16 cellular contexts compared by ENCODE assay signal in the genomic region with DNA sequence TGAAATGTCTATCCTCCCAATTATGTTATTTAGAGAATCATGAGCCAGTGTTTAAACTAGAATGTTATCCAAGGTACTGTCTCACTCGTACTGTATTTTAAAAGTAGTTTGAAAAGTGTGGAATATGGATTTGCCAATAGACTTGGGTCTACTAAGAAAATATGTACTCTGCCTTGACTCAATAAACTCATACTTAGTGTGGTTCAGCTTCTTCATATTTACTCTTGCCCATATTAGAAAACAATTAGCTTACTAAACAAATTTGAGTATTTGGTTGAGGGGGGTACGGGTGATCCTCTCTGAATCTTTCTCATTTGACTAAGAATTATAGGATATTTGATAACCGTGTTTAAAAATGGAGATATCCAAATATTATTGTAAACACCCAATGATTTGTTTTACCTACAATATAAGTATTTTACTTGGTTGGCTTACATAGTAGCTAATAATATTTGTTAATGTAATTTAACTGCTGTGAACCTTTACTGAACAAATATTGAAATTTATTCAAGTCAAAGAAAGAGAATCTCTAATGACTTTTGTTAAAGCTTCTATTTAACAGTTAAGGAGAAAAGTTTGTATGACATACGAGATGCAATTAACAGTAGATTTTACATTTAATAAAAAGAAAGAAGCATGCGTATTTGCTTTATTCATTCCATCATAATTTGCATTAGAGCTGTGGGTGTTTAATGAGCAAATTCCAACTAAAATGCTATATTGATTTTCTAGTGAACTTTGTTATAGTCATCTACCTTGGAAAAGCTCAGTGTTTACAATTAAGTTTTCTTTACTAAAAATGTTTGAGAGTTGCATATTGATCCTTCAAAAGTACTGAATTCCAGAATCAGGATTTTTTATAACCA.
"Had no signal": no experiment of that assay in that cellular context is flagged by ENCODE, and none has a peak within 500 bp of the region (broad histone marks: within the 10 kb centered on the region; RNA-seq: fewer than 3 reads in every experiment).

No MANE protein-coding gene starts in this region.

- H3K4me2 ChIP-seq: hepatocyte had no signal

- FAIRE-seq: urothelium cell line had no signal

- H3K4me1 ChIP-seq: foreskin keratinocyte, right atrium auricular region, stomach had no signal

- H3K4me1 Mint-ChIP-seq: naive thymus-derived CD4-positive, alpha-beta T cell; nephron progenitor cell had no signal

- ATAC-seq: foreskin keratinocyte; left colon; naive thymus-derived CD4-positive, alpha-beta T cell had no signal

- H3K27ac Mint-ChIP-seq: naive thymus-derived CD4-positive, alpha-beta T cell; type B pancreatic cell had no signal

- H2AFZ ChIP-seq: hepatocyte had no signal

- H3K36me3 Mint-ChIP-seq: naive thymus-derived CD4-positive, alpha-beta T cell; type B pancreatic cell had no signal

- H3K4me3 Mint-ChIP-seq: naive thymus-derived CD4-positive, alpha-beta T cell; nephron progenitor cell; type B pancreatic cell had no signal

- H3K9me3 ChIP-seq: right atrium auricular region, stomach had no signal

- H3K27ac ChIP-seq: foreskin keratinocyte, hepatocyte, right atrium auricular region, stomach had no signal

- H3K4me3 ChIP-seq: hepatocyte, right atrium auricular region, stomach had no signal

- H3K79me2 ChIP-seq: hepatocyte had no signal

- H3K27me3 Mint-ChIP-seq: naive thymus-derived CD4-positive, alpha-beta T cell; type B pancreatic cell had no signal

- H3K9me3 Mint-ChIP-seq: nephron progenitor cell, type B pancreatic cell had no signal

- H3K27me3 ChIP-seq: foreskin keratinocyte, hepatocyte, right atrium auricular region, stomach had no signal

- H3K36me3 ChIP-seq: right atrium auricular region had no signal

- DNase-seq: dermis blood vessel endothelial cell; foreskin keratinocyte; head of caudate nucleus; left colon; mammary epithelial cell; naive thymus-derived CD4-positive, alpha-beta T cell; nephron progenitor cell; posterior cingulate gyrus; small intestine; stimulated activated CD4-positive, alpha-beta T cell treated with anti-CD3 and anti-CD28 coated beads, Interleukin-12 subunit alpha, Interleukin-12 subunit beta, amount 100 ng/mL, for 4 hours; stimulated activated naive CD4-positive, alpha-beta T cell; stomach had no signal
